8 cellular contexts compared by ENCODE assay signal in genomic region chr2:237512774-237513466, GRCh38. TPM values are rescaled to one million over a fixed set of nuclear protein-coding genes. Genes with fewer than 3 reads are reported as not detected.
DNase-seq lines count a peak whose midpoint lies in the region; ATAC-seq and TF ChIP-seq lines count a peak whose summit lies in the region.

No MANE protein-coding gene starts in this region.

- ATAC-seq in HG03571 (IDR thresholded peaks at IDR 0.05; ENCODE audit: unreplicated experiment): peak; percentile 71
- ATAC-seq in lower lobe of right lung: peak; percentile 80 to 82
- ATAC-seq in HG03469 (IDR thresholded peaks at IDR 0.05; ENCODE audit: unreplicated experiment): no peak

- intact Hi-C loops in dorsolateral prefrontal cortex (cut with DNase I): loop anchor here (1.0 to 5.0 kb wide), 4 partner anchors 59 to 234 kb away; no protein-coding TSS in a partner anchor
- intact Hi-C loops in lower lobe of right lung (cut with DNase I): loop anchor here (5.0 kb wide), 1 partner anchor 59 kb away; no protein-coding TSS in a partner anchor

- peaks cover 0 to 2% (median 0%) of the 10 kb centered on the region in 45 donors for H3K27me3 ChIP-seq in dorsolateral prefrontal cortex
- H3K27me3 ChIP-seq in lower lobe of right lung (ENCODE audit: low read depth): no peaks in the 10 kb centered on the region

- peak; percentile 75 for DNase-seq in DMS79 treated with DMSO at 0.1 percent for 48 hours (lab: John Stamatoyannopoulos, UW)
- DNase-seq in NCI-H748 treated with DMSO at 0.1 percent for 48 hours (lab: John Stamatoyannopoulos, UW): peak; percentile 76
- DNase-seq in activated CD4-positive, alpha-beta T cell treated with anti-CD3 and anti-CD28 coated beads, Interleukin-2, amount 50 U/mL, for 24 hours (ENCODE audit: low read depth in 1 of 2, low spot score in 1 of 2): peak; percentile 62 to 76
- peak; percentile 58 to 90 (median 85) for DNase-seq in dorsolateral prefrontal cortex
- DNase-seq in lower lobe of right lung: peak; percentile 88
- DNase-seq in stimulated activated CD4-positive, alpha-beta T cell treated with anti-CD3 and anti-CD28 coated beads, TNF-alpha, amount 100 ng/mL, for 24 hours (ENCODE audit: low read depth in 3 of 3): peak; percentile 56 to 81 (median 61)

- H3K36me3 ChIP-seq in lower lobe of right lung: peaks cover 46% of the 10 kb centered on the region

- peak; percentile 67 to 99 (median 94) for TF ChIP-seq CTCF in dorsolateral prefrontal cortex (IDR thresholded peaks at IDR 0.05 in 54 of 56, conservative IDR thresholded peaks at IDR 0.05 in 2 of 56; ENCODE audit: low read depth in 1 of 56, partially characterized antibody in 56 of 56)
- TF ChIP-seq CTCF in lower lobe of right lung (IDR thresholded peaks at IDR 0.05): peak; percentile 87

- peaks cover 54% of the 10 kb centered on the region for H3K4me1 ChIP-seq in lower lobe of right lung

- H3K9me3 ChIP-seq in lower lobe of right lung: no peaks in the 10 kb centered on the region

- H3K4me3 ChIP-seq in dorsolateral prefrontal cortex (no peak overlapping the region), lower lobe of right lung (no peak overlapping the region)

- H3K27ac ChIP-seq in dorsolateral prefrontal cortex (peak overlapping the region in 3 of 59 donors; percentile 1 to 41 (median 38)), lower lobe of right lung (peak overlapping the region; percentile 74)

RNA-seq across cellular contexts. Expression of gene MLPH, which starts 25.9 kb away (rescaled TPM):
- total RNA-seq in dorsolateral prefrontal cortex: 10 to 100 TPM in 1 of 120 experiments, 1 to 10 TPM in 90, under 1 TPM in 20, not detected in 9; 0.32 to 12.5 (median 1.8) TPM
- 394 TPM for total RNA-seq in lower lobe of right lung

RNA-seq across cellular contexts. Expression of gene PRLH, which starts 53.5 kb away (rescaled TPM):
- total RNA-seq in dorsolateral prefrontal cortex (not detected), lower lobe of right lung (not detected)

Comparison
In these comparisons a context has a peak if more than half of its experiments do, and no peak if none do; other contexts are left out.
1. RNA of gene MLPH, which starts 25.9 kb away (total RNA-seq): 394 TPM in lower lobe of right lung (single experiment); 0.32 to 12.5 TPM in dorsolateral prefrontal cortex; every median in the first group is over 10 times any median in the second.
2. Peak in every context shown above with its lines, with median percentiles within 50 percentile points of each other: DNase-seq.